28 cellular contexts compared by ENCODE assay signal in genomic region chr11:15875393-15875792, GRCh38.
DNase-seq lines count a peak whose midpoint lies in the region; ATAC-seq, FAIRE-seq and TF ChIP-seq lines count a peak whose summit lies in the region.
"Had no signal": no experiment of that assay in that cellular context is flagged by ENCODE, and none has a peak within 500 bp of the region (broad histone marks: within the 10 kb centered on the region; RNA-seq: fewer than 3 reads in every experiment).

No MANE protein-coding gene starts in this region.

- H2BK120ac ChIP-seq in trophoblast cell (ENCODE audit: insufficient read depth, low read length, poor library complexity) = no peak overlapping the region

- no peak overlapping the region for H2BK5ac ChIP-seq in trophoblast cell (ENCODE audit: low read depth, low read length, poor library complexity)

- H3K36me3 ChIP-seq in bronchial epithelial cell (ENCODE audit: control insufficient read depth, insufficient read depth, low read length) (no peaks in the 10 kb centered on the region), trophoblast cell (ENCODE audit: control insufficient read depth in 1 of 2, insufficient read depth in 2 of 2, low read length in 2 of 2) (no peaks in the 10 kb centered on the region)
- H3K36me3 ChIP-seq: BE2C, BLaER1 had no signal

- no peak overlapping the region for H3K4ac ChIP-seq in trophoblast cell (ENCODE audit: low read depth, low read length)

- H3K4me2 ChIP-seq in trophoblast cell (ENCODE audit: low read length) = no peak overlapping the region
- H3K4me2 ChIP-seq: BLaER1 had no signal

- H3K27me3 Mint-ChIP-seq in activated T-helper 17 cell treated with anti-CD3 and anti-CD28 coated beads, Interleukin-2, amount 50 U/mL, for 72 hours = peaks cover 3% of the 10 kb centered on the region
- H3K27me3 Mint-ChIP-seq in nephron progenitor cell (ENCODE audit: low read depth, poor library complexity) = peaks cover 12% of the 10 kb centered on the region
- H3K27me3 Mint-ChIP-seq: CD4-positive, CD25-positive, alpha-beta regulatory T cell had no signal

- no peak overlapping the region for H3K27ac Mint-ChIP-seq in activated T-helper 17 cell treated with anti-CD3 and anti-CD28 coated beads, Interleukin-2, amount 50 U/mL, for 72 hours
- no peak overlapping the region for H3K27ac Mint-ChIP-seq in nephron progenitor cell
- H3K27ac Mint-ChIP-seq: CD4-positive, alpha-beta memory T cell; CD4-positive, CD25-positive, alpha-beta regulatory T cell; CD8-positive, alpha-beta memory T cell had no signal

- no peak overlapping the region for H3K4me3 Mint-ChIP-seq in activated T-helper 17 cell treated with anti-CD3 and anti-CD28 coated beads, Interleukin-2, amount 50 U/mL, for 72 hours
- H3K4me3 Mint-ChIP-seq in nephron progenitor cell = no peak overlapping the region
- H3K4me3 Mint-ChIP-seq: CD14-positive monocyte; CD4-positive, alpha-beta memory T cell; CD4-positive, CD25-positive, alpha-beta regulatory T cell; CD8-positive, alpha-beta memory T cell had no signal

- H3K4me3 ChIP-seq in bronchial epithelial cell (ENCODE audit: low read depth, low read length) (no peak overlapping the region), coronary artery (no peak overlapping the region), trophoblast cell (ENCODE audit: low read depth, low read length) (no peak overlapping the region)
- H3K4me3 ChIP-seq: BLaER1, GM12878 had no signal

- H2AK5ac ChIP-seq in trophoblast cell (ENCODE audit: low read length) = no peak overlapping the region

- no peak overlapping the region for H3K9ac ChIP-seq in trophoblast cell (ENCODE audit: low read length)
- H3K9ac ChIP-seq: BLaER1 had no signal

- no peak for ATAC-seq in activated T-helper 17 cell treated with anti-CD3 and anti-CD28 coated beads, Interleukin-2, amount 50 U/mL, for 72 hours (replicated peaks)
- ATAC-seq: GM12878 had no signal

- no peaks in the 10 kb centered on the region for H3K4me1 Mint-ChIP-seq in activated T-helper 17 cell treated with anti-CD3 and anti-CD28 coated beads, Interleukin-2, amount 50 U/mL, for 72 hours
- H3K4me1 Mint-ChIP-seq in nephron progenitor cell = peaks cover 29% of the 10 kb centered on the region
- H3K4me1 Mint-ChIP-seq: CD14-positive monocyte; CD4-positive, alpha-beta memory T cell; CD4-positive, CD25-positive, alpha-beta regulatory T cell; CD8-positive, alpha-beta memory T cell had no signal

- TF ChIP-seq CTCF in bronchial epithelial cell (IDR thresholded peaks at IDR 0.05; ENCODE audit: insufficient read depth, low read length, severe bottlenecking) = no peak
- no peak for TF ChIP-seq CTCF in coronary artery (IDR thresholded peaks at IDR 0.05)
- no peak for TF ChIP-seq CTCF in nephron progenitor cell (IDR thresholded peaks at IDR 0.05)

- H2BK12ac ChIP-seq in trophoblast cell (ENCODE audit: low read length) = no peak overlapping the region

- H3K9me3 Mint-ChIP-seq in activated T-helper 17 cell treated with anti-CD3 and anti-CD28 coated beads, Interleukin-2, amount 50 U/mL, for 72 hours = no peaks in the 10 kb centered on the region
- peaks cover 15% of the 10 kb centered on the region for H3K9me3 Mint-ChIP-seq in nephron progenitor cell

- no peak overlapping the region for H2AFZ ChIP-seq in trophoblast cell (ENCODE audit: insufficient read depth, low read length, poor library complexity)

- H3K27ac ChIP-seq in coronary artery = no peak overlapping the region
- H3K27ac ChIP-seq in trophoblast cell (ENCODE audit: low read depth, low read length) = no peak overlapping the region
- H3K27ac ChIP-seq: BLaER1 had no signal

- peaks cover 2% of the 10 kb centered on the region for H3K9me3 ChIP-seq in trophoblast cell (ENCODE audit: insufficient read depth, low read depth, low read length)
- H3K9me3 ChIP-seq: BE2C, BLaER1 had no signal

- H3K4me1 ChIP-seq in trophoblast cell (ENCODE audit: control insufficient read depth in 1 of 2, insufficient read depth in 2 of 2, low read length in 2 of 2) = peaks cover 2 to 7% of the 10 kb centered on the region in 2 experiments
- H3K4me1 ChIP-seq: BE2C, BLaER1 had no signal

- no peak overlapping the region for H4K12ac ChIP-seq in trophoblast cell (ENCODE audit: low read depth, low read length)

- no peaks in the 10 kb centered on the region for H3K36me3 Mint-ChIP-seq in activated T-helper 17 cell treated with anti-CD3 and anti-CD28 coated beads, Interleukin-2, amount 50 U/mL, for 72 hours (ENCODE audit: low read depth)
- peaks cover 7% of the 10 kb centered on the region for H3K36me3 Mint-ChIP-seq in nephron progenitor cell (ENCODE audit: low read depth)
- H3K36me3 Mint-ChIP-seq: CD14-positive monocyte; CD4-positive, alpha-beta memory T cell; CD4-positive, CD25-positive, alpha-beta regulatory T cell; CD8-positive, alpha-beta memory T cell had no signal

- no peaks in the 10 kb centered on the region for H3K79me2 ChIP-seq in trophoblast cell (ENCODE audit: control insufficient read depth, insufficient read depth, low read length, poor library complexity)

- peak; percentile 62 for FAIRE-seq in bronchial epithelial cell (lab: Jason Lieb, UNC)
- FAIRE-seq in islet of Langerhans (lab: Jason Lieb, UNC) = peak; percentile 94
- FAIRE-seq: A204.1, GM12892, GM18507 had no signal

- H3K14ac ChIP-seq in trophoblast cell (ENCODE audit: low read length) = no peak overlapping the region

- WGBS in trophoblast cell (ENCODE audit: extremely low coverage, insufficient coverage, insufficient read length) = no CpG with 5 or more reads among the region's 3 CpGs

- peak overlapping the region; percentile 1 for H4K91ac ChIP-seq in trophoblast cell (ENCODE audit: low read depth, low read length)

- peaks cover 6% of the 10 kb centered on the region for H3K79me1 ChIP-seq in trophoblast cell (ENCODE audit: low read length)

- no peak overlapping the region for H3K18ac ChIP-seq in trophoblast cell (ENCODE audit: low read length)

- no peak overlapping the region for H4K8ac ChIP-seq in trophoblast cell (ENCODE audit: low read depth, low read length)

- H3K27me3 ChIP-seq in bronchial epithelial cell (ENCODE audit: control insufficient read depth, insufficient read depth, low read length) = no peaks in the 10 kb centered on the region
- H3K27me3 ChIP-seq in trophoblast cell (ENCODE audit: insufficient read depth, low read length) = no peaks in the 10 kb centered on the region
- H3K27me3 ChIP-seq: BE2C, BLaER1 had no signal

- H3K23ac ChIP-seq in trophoblast cell (ENCODE audit: low read length) = no peak overlapping the region

- DNase-seq in bronchial epithelial cell (ENCODE audit: low read depth) (no peak), coronary artery (ENCODE audit: low spot score) (peak; percentile 5), trophoblast cell (no peak), nephron progenitor cell (no peak)
- DNase-seq in activated CD4-positive, alpha-beta T cell treated with anti-CD3 and anti-CD28 coated beads, Interleukin-2, amount 50 U/mL, for 1 hour = no peak
- DNase-seq: 8988T; ACHN; BE2C; C1 segment of cervical spinal cord; CD4-positive, alpha-beta memory T cell; CD4-positive, CD25-positive, alpha-beta regulatory T cell; CD8-positive, alpha-beta memory T cell; COR-L47; DMS 273 treated with DMSO at 0.1 percent for 48 hours; DMS153; DMS53; DMS79; DND-41; EL; GDM1 had no signal
